In the genomic region with DNA sequence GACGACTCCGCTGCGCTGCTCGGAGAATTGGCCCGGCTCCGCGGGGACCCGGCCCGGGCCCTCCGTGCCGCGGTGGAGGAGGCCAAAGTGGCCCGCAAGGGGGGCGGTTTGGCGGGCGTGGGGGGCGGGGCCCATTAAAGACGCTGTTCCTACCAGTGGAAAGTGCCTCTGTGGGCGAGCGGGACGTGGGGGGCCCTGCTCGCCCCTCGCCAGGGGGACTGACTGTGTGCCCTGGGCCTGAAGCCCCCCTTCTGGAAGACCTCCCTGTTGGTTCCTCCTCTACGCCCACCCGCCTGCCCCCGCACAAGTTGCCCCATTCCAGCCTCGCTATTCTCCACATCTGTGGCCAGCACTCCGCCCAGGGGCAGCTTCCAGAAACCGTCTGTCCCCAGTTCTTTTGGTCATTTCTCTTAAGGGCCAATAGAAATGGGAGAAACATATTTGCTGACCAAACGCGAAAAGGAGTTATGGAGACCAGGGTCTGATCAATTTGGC, we compare ENCODE assay signal across 2 cellular contexts.
A peak's percentile ranks its signal among the peaks of the same experiment; 100 is the strongest.
TF ChIP-seq lines count a peak whose summit lies in the region.

No MANE protein-coding gene starts in this region.

TF ChIP-seq in GM12891, 5 proteins besides CTCF, POLR2A, EP300 and RAD21:
- TF ChIP-seq TAF1 (IDR thresholded peaks at IDR 0.05; ENCODE audit: low read depth, low read length) (no peak), POU2F2 (IDR thresholded peaks at IDR 0.05; ENCODE audit: low read depth, low read length) (no peak), PAX5 (IDR thresholded peaks at IDR 0.05; ENCODE audit: insufficient read depth, low read length, severe bottlenecking) (no peak), SPI1 (IDR thresholded peaks at IDR 0.05; ENCODE audit: low read depth, low read length) (no peak), POLR2AphosphoS5 (IDR thresholded peaks at IDR 0.05; ENCODE audit: low read depth, low read length) (no peak)
TF ChIP-seq in GM12891: peak in this region for 0.

TF ChIP-seq in K562, 482 proteins besides CTCF, POLR2A, EP300 and RAD21:
- TF ChIP-seq C11orf30 (IDR thresholded peaks at IDR 0.05; ENCODE audit: low read depth) (0 out of 2 replicates have a peak, but pooled peaks have one; percentile 6), MTA1 (IDR thresholded peaks at IDR 0.05; ENCODE audit: borderline replicate concordance) (no peak)
